17 cellular contexts compared by ENCODE assay signal in the genomic region with DNA sequence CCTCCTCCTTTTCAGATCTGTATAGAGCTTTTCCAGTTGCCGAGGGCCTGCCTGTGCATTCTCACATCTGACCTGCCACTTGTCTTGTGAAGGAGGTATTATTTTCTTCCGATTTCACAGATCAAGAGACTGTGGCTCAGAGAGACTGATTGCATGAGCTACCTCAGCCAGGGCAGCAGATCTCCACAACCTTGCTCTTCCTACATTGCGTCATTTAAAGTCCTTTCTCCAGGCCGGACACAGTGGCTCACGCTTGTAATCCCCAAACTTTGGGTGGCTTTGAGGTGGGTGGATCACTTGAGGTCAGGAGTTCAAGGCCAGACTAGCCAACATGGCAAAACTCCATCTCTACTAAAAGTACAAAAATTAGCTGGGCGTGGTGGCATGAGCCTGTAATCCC. TPM values are rescaled to one million over a fixed set of nuclear protein-coding genes. Genes with fewer than 3 reads are reported as not detected.
"Had no signal": no experiment of that assay in that cellular context is flagged by ENCODE, and none has a peak within 500 bp of the region (broad histone marks: within the 10 kb centered on the region; RNA-seq: fewer than 3 reads in every experiment).

No MANE protein-coding gene starts in this region.

RNA-seq across cellular contexts. Expression of a gene that starts 1.4 kb away (rescaled TPM):
- total RNA-seq: epithelial cell of proximal tubule; esophagus squamous epithelium; foreskin keratinocyte; kidney epithelial cell; left colon; liver; lung microvascular endothelial cell; mesenteric fat pad; mononuclear cell; naive thymus-derived CD8-positive, alpha-beta T cell; osteocyte; pulmonary artery endothelial cell; sciatic nerve; skeletal muscle tissue; suprapubic skin; thyroid gland had no signal
- polyA plus RNA-seq: foreskin keratinocyte; liver; naive thymus-derived CD8-positive, alpha-beta T cell; neural cell had no signal

RNA-seq across cellular contexts. Expression of a gene that starts 9.0 kb away (rescaled TPM):
- total RNA-seq: epithelial cell of proximal tubule; esophagus squamous epithelium; foreskin keratinocyte; kidney epithelial cell; left colon; liver; lung microvascular endothelial cell; mesenteric fat pad; mononuclear cell; naive thymus-derived CD8-positive, alpha-beta T cell; osteocyte; pulmonary artery endothelial cell; sciatic nerve; skeletal muscle tissue; suprapubic skin; thyroid gland had no signal
- polyA plus RNA-seq: foreskin keratinocyte; liver; naive thymus-derived CD8-positive, alpha-beta T cell; neural cell had no signal

RNA-seq across cellular contexts. Expression of a gene that starts 12.1 kb away (rescaled TPM):
- total RNA-seq: epithelial cell of proximal tubule, foreskin keratinocyte, kidney epithelial cell, lung microvascular endothelial cell, osteocyte had no signal
- polyA plus RNA-seq: foreskin keratinocyte, neural cell had no signal

RNA-seq across cellular contexts. Expression of a gene that starts 23.7 kb away (rescaled TPM):
- total RNA-seq: epithelial cell of proximal tubule; esophagus squamous epithelium; foreskin keratinocyte; kidney epithelial cell; left colon; liver; lung microvascular endothelial cell; mesenteric fat pad; mononuclear cell; naive thymus-derived CD8-positive, alpha-beta T cell; osteocyte; pulmonary artery endothelial cell; sciatic nerve; skeletal muscle tissue; suprapubic skin; thyroid gland had no signal
- polyA plus RNA-seq: foreskin keratinocyte; liver; naive thymus-derived CD8-positive, alpha-beta T cell; neural cell had no signal

RNA-seq across cellular contexts. Expression of a gene that starts 38.3 kb away (rescaled TPM):
- total RNA-seq: epithelial cell of proximal tubule; esophagus squamous epithelium; foreskin keratinocyte; kidney epithelial cell; left colon; liver; lung microvascular endothelial cell; mesenteric fat pad; mononuclear cell; naive thymus-derived CD8-positive, alpha-beta T cell; osteocyte; pulmonary artery endothelial cell; sciatic nerve; skeletal muscle tissue; suprapubic skin; thyroid gland had no signal
- polyA plus RNA-seq: foreskin keratinocyte; liver; naive thymus-derived CD8-positive, alpha-beta T cell; neural cell had no signal
